In the genomic region with DNA sequence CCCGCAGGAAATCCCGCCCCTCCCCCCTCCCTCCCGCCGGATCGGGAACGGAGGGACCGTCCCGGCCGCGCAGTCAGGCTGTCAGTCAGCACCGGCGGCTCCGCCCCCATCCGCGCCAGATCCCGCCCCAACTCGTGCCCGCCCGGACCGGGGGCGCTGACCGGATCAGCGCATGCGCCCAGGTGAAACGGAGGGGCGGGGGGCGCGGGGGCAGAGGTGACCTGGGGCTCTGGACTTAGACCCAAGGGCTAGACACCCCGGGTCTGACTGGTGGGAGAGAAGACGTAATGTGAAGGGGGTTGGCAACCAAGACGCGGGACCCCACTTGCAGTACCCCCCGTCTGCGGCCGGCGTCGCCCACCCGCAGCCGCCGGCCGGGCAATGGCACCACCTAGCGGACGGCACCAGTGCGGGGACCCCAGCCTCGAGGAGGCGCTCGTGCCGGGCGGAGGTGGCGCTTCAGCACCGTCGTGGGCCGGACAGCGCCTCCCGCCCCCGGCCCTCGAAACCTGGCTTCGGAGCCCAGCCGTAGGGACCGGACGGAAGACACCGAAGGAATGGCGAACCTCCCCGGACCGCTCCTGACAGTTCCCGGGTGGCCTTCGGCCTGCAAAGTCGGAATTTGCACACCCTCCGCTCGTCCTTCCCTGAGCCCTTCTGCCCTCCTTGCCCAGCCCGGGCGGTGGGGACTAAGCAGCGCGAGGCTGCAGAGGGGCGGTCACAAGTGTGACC, we compare ENCODE assay signal across 1 cellular context.
TF ChIP-seq lines count a peak whose summit lies in the region.

A gene with protein sequence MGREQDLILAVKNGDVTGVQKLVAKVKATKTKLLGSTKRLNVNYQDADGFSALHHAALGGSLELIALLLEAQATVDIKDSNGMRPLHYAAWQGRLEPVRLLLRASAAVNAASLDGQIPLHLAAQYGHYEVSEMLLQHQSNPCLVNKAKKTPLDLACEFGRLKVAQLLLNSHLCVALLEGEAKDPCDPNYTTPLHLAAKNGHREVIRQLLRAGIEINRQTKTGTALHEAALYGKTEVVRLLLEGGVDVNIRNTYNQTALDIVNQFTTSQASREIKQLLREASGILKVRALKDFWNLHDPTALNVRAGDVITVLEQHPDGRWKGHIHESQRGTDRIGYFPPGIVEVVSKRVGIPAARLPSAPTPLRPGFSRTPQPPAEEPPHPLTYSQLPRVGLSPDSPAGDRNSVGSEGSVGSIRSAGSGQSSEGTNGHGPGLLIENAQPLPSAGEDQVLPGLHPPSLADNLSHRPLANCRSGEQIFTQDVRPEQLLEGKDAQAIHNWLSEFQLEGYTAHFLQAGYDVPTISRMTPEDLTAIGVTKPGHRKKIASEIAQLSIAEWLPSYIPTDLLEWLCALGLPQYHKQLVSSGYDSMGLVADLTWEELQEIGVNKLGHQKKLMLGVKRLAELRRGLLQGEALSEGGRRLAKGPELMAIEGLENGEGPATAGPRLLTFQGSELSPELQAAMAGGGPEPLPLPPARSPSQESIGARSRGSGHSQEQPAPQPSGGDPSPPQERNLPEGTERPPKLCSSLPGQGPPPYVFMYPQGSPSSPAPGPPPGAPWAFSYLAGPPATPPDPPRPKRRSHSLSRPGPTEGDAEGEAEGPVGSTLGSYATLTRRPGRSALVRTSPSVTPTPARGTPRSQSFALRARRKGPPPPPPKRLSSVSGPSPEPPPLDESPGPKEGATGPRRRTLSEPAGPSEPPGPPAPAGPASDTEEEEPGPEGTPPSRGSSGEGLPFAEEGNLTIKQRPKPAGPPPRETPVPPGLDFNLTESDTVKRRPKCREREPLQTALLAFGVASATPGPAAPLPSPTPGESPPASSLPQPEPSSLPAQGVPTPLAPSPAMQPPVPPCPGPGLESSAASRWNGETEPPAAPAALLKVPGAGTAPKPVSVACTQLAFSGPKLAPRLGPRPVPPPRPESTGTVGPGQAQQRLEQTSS (N-terminal part only) (minus strand): TSS at position 15 of the 732 bp plus-strand sequence. CDS start 1,733 bp downstream, outside the sequence.

TF ChIP-seq in K562, 482 proteins besides CTCF, POLR2A, EP300 and RAD21 (continued from another document and continues in another):
- TF ChIP-seq ZNF740 (CRISPR knock-in tag; IDR thresholded peaks at IDR 0.05) (peak; percentile 72; the same call in 1 of the 2 replicates), ZNF740 (tag; IDR thresholded peaks at IDR 0.05) (no peak), MTA1 (IDR thresholded peaks at IDR 0.05; ENCODE audit: borderline replicate concordance) (peak; percentile 27; the same call in 1 of the 2 replicates), SMARCE1 (IDR thresholded peaks at IDR 0.05) (peak; percentile 61; the same call in 1 of the 2 replicates), USF2 (CRISPR knock-in tag; IDR thresholded peaks at IDR 0.05) (no peak), ZBTB17 (CRISPR knock-in tag; IDR thresholded peaks at IDR 0.05) (peak; percentile 85), XRCC5 (IDR thresholded peaks at IDR 0.05; ENCODE audit: low read depth, low read length) (peak; percentile 97), RBM25 (IDR thresholded peaks at IDR 0.05; ENCODE audit: low read depth, low read length, severe bottlenecking) (peak; percentile 57), ZFX (CRISPR knock-in tag; IDR thresholded peaks at IDR 0.05) (peak; percentile 74), ATF1 (CRISPR knock-in tag; IDR thresholded peaks at IDR 0.05) (peak; percentile 41; the same call in 1 of the 2 replicates), ATF1 (tag; IDR thresholded peaks at IDR 0.05) (peak; percentile 73), STAG1 (CRISPR knock-in tag; IDR thresholded peaks at IDR 0.05; ENCODE audit: borderline replicate concordance) (peak; percentile 93), NR4A1 (CRISPR knock-in tag; IDR thresholded peaks at IDR 0.05) (0 out of 2 replicates have a peak, but pooled peaks have one; percentile 60), NR4A1 (tag; IDR thresholded peaks at IDR 0.05) (peak; percentile 58; the same call in 1 of the 2 replicates), MAFK (IDR thresholded peaks at IDR 0.05; ENCODE audit: low read length) (no peak), CXXC5 (CRISPR knock-in tag; IDR thresholded peaks at IDR 0.05) (peak; percentile 58), ZNF707 (CRISPR knock-in tag; conservative IDR thresholded peaks at IDR 0.05) (no peak), ZBTB49 (CRISPR knock-in tag; IDR thresholded peaks at IDR 0.05; ENCODE audit: borderline replicate concordance) (peak; percentile 92; the same call in 1 of the 2 replicates), ZNF589 (CRISPR knock-in tag; IDR thresholded peaks at IDR 0.05; ENCODE audit: low read depth) (peak; percentile 87), SETDB1 (IDR thresholded peaks at IDR 0.05; ENCODE audit: low read length) (peak; percentile 23), OTX1 (CRISPR knock-in tag; IDR thresholded peaks at IDR 0.05) (0 out of 2 replicates have a peak, but pooled peaks have one; percentile 45), DNMT1 (IDR thresholded peaks at IDR 0.05) (no peak), ZNF3 (CRISPR knock-in tag; IDR thresholded peaks at IDR 0.05) (no peak), ZNF639 (CRISPR knock-in tag; conservative IDR thresholded peaks at IDR 0.05 in 1 of 2, IDR thresholded peaks at IDR 0.05 in 1 of 2) (peak in 1 of 2 experiments; percentile 56; a peak in 2 of 4 replicates), ESRRA (IDR thresholded peaks at IDR 0.05; ENCODE audit: borderline replicate concordance, low read depth) (peak; percentile 48), NCOA1 (IDR thresholded peaks at IDR 0.05; ENCODE audit: low read depth) (peak; percentile 90), NR3C1 (CRISPR knock-in tag; IDR thresholded peaks at IDR 0.05) (peak; percentile 98), RCOR1 (IDR thresholded peaks at IDR 0.05; ENCODE audit: borderline replicate concordance in 1 of 2, low read depth in 2 of 2, low read length in 2 of 2) (peak in 1 of 2 experiments; percentile 81; a peak in 2 of 4 replicates), ARID2 (IDR thresholded peaks at IDR 0.05) (peak; percentile 34; the same call in 1 of the 2 replicates), ZNF124 (CRISPR knock-in tag; IDR thresholded peaks at IDR 0.05) (peak; percentile 89; the same call in 1 of the 2 replicates), ZNF146 (CRISPR knock-in tag; IDR thresholded peaks at IDR 0.05; ENCODE audit: unreplicated experiment) (peak; percentile 23), SMC3 (conservative IDR thresholded peaks at IDR 0.05; ENCODE audit: insufficient read depth, low read depth, low read length) (peak; percentile 71; the same call in 1 of the 2 replicates), NFXL1 (CRISPR knock-in tag; IDR thresholded peaks at IDR 0.05) (0 out of 2 replicates have a peak, but pooled peaks have one; percentile 33), JUN (IDR thresholded peaks at IDR 0.05; ENCODE audit: borderline replicate concordance, low read depth, low read length) (no peak), JUN (CRISPR knock-in tag; IDR thresholded peaks at IDR 0.05; ENCODE audit: borderline replicate concordance) (peak; percentile 92)
- TF ChIP-seq, protein P1, sequence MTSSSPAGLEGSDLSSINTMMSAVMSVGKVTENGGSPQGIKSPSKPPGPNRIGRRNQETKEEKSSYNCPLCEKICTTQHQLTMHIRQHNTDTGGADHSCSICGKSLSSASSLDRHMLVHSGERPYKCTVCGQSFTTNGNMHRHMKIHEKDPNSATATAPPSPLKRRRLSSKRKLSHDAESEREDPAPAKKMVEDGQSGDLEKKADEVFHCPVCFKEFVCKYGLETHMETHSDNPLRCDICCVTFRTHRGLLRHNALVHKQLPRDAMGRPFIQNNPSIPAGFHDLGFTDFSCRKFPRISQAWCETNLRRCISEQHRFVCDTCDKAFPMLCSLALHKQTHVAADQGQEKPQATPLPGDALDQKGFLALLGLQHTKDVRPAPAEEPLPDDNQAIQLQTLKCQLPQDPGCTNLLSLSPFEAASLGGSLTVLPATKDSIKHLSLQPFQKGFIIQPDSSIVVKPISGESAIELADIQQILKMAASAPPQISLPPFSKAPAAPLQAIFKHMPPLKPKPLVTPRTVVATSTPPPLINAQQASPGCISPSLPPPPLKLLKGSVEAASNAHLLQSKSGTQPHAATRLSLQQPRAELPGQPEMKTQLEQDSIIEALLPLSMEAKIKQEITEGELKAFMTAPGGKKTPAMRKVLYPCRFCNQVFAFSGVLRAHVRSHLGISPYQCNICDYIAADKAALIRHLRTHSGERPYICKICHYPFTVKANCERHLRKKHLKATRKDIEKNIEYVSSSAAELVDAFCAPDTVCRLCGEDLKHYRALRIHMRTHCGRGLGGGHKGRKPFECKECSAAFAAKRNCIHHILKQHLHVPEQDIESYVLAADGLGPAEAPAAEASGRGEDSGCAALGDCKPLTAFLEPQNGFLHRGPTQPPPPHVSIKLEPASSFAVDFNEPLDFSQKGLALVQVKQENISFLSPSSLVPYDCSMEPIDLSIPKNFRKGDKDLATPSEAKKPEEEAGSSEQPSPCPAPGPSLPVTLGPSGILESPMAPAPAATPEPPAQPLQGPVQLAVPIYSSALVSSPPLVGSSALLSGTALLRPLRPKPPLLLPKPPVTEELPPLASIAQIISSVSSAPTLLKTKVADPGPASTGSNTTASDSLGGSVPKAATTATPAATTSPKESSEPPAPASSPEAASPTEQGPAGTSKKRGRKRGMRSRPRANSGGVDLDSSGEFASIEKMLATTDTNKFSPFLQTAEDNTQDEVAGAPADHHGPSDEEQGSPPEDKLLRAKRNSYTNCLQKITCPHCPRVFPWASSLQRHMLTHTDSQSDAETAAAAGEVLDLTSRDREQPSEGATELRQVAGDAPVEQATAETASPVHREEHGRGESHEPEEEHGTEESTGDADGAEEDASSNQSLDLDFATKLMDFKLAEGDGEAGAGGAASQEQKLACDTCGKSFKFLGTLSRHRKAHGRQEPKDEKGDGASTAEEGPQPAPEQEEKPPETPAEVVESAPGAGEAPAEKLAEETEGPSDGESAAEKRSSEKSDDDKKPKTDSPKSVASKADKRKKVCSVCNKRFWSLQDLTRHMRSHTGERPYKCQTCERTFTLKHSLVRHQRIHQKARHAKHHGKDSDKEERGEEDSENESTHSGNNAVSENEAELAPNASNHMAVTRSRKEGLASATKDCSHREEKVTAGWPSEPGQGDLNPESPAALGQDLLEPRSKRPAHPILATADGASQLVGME (CRISPR knock-in tag; IDR thresholded peaks at IDR 0.05): peak; percentile 36; the same call in 1 of the 2 replicates
- TF ChIP-seq, protein P2, sequence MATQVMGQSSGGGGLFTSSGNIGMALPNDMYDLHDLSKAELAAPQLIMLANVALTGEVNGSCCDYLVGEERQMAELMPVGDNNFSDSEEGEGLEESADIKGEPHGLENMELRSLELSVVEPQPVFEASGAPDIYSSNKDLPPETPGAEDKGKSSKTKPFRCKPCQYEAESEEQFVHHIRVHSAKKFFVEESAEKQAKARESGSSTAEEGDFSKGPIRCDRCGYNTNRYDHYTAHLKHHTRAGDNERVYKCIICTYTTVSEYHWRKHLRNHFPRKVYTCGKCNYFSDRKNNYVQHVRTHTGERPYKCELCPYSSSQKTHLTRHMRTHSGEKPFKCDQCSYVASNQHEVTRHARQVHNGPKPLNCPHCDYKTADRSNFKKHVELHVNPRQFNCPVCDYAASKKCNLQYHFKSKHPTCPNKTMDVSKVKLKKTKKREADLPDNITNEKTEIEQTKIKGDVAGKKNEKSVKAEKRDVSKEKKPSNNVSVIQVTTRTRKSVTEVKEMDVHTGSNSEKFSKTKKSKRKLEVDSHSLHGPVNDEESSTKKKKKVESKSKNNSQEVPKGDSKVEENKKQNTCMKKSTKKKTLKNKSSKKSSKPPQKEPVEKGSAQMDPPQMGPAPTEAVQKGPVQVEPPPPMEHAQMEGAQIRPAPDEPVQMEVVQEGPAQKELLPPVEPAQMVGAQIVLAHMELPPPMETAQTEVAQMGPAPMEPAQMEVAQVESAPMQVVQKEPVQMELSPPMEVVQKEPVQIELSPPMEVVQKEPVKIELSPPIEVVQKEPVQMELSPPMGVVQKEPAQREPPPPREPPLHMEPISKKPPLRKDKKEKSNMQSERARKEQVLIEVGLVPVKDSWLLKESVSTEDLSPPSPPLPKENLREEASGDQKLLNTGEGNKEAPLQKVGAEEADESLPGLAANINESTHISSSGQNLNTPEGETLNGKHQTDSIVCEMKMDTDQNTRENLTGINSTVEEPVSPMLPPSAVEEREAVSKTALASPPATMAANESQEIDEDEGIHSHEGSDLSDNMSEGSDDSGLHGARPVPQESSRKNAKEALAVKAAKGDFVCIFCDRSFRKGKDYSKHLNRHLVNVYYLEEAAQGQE (CRISPR knock-in tag; IDR thresholded peaks at IDR 0.05; ENCODE audit: low read depth): peak; percentile 100
